Comparison of ENCODE assay signal across 17 cellular contexts in the genomic region with DNA sequence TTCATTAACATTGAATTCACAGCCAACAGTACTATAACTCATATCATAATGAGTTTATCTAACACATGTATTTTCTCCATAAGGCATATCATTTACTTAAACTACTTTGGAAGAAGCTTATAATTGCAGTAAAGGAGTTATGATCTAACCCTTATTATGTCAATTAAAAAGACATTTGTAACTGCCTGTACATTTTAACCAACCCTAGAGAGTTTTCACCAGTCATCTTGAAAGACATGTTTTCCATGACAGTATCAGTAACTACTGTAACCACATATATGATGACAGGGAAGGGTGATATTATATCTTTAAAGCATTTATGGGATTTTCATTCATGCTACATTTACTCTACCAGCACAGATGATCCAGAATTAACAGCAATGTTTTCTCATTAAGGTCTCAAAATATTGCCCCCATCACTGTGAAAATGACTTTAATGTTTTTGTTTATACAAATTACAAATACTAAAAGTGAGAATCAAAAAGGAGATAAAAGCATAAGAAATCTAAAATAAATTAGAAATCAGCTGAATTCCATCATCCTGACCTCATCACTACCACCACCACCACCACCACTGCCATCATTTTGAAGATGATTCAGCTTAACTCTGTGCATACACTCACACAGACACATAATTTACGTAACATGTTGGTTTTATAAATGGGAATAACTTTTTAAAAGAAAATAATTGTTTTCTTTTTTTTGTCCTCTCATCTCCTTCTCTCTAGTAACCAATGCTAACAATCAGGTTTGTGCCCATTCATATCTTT. TPM values are rescaled to one million over a fixed set of nuclear protein-coding genes. Genes with fewer than 3 reads are reported as not detected.
DNase-seq lines count a peak whose midpoint lies in the region; ATAC-seq and TF ChIP-seq lines count a peak whose summit lies in the region.
"Had no signal": no experiment of that assay in that cellular context is flagged by ENCODE, and none has a peak within 500 bp of the region (broad histone marks: within the 10 kb centered on the region; RNA-seq: fewer than 3 reads in every experiment).

No MANE protein-coding gene starts in this region.

- H3K27me3 Mint-ChIP-seq in activated naive CD4-positive, alpha-beta T cell treated with anti-CD3 and anti-CD28 coated beads, Interleukin-2, amount 50 U/mL, for 24 hours: no peaks in the 10 kb centered on the region
- H3K27me3 Mint-ChIP-seq in stimulated activated naive CD8-positive, alpha-beta T cell treated with anti-CD3 and anti-CD28 coated beads, Interleukin-15, Interleukin-2, amounts not matched to agents 100 ng/mL and 50 ng/mL, for 24 hours: no peaks in the 10 kb centered on the region

- no peak overlapping the region for H3K9ac ChIP-seq in fibroblast of lung (ENCODE audit: insufficient read depth, low read length)

- H3K79me2 ChIP-seq in fibroblast of lung (ENCODE audit: control insufficient read depth, insufficient read depth, low read length): peaks cover 21% of the 10 kb centered on the region

- peak overlapping the region; percentile 23 for H3K27ac Mint-ChIP-seq in activated naive CD4-positive, alpha-beta T cell treated with anti-CD3 and anti-CD28 coated beads, Interleukin-2, amount 50 U/mL, for 24 hours
- H3K27ac Mint-ChIP-seq in stimulated activated naive CD8-positive, alpha-beta T cell treated with anti-CD3 and anti-CD28 coated beads, Interleukin-15, Interleukin-2, amounts not matched to agents 100 ng/mL and 50 ng/mL, for 24 hours: peak overlapping the region; percentile 3

- no peaks in the 10 kb centered on the region for H4K20me1 ChIP-seq in fibroblast of lung (ENCODE audit: control insufficient read depth, extremely low read depth, insufficient read depth, low read length)

- no peak overlapping the region for H3K4me2 ChIP-seq in fibroblast of lung (ENCODE audit: extremely low read depth, insufficient read depth, low read length)

- ATAC-seq in upper lobe of right lung: no peak

- H3K4me1 ChIP-seq in fibroblast of lung (ENCODE audit: control insufficient read depth, extremely low read depth, insufficient read depth, low read length): peaks cover 7% of the 10 kb centered on the region
- H3K4me1 ChIP-seq in upper lobe of right lung: no peaks in the 10 kb centered on the region

- peak overlapping the region; percentile 39 for H3K27ac ChIP-seq in fibroblast of lung (ENCODE audit: insufficient read depth, low read length)
- no peak overlapping the region for H3K27ac ChIP-seq in upper lobe of right lung
- H3K27ac ChIP-seq: dorsolateral prefrontal cortex, SJSA1 had no signal

- no peak for TF ChIP-seq CTCF in fibroblast of lung (conservative IDR thresholded peaks at IDR 0.05 in 1 of 2, IDR thresholded peaks at IDR 0.05 in 1 of 2; ENCODE audit: low read depth in 1 of 2, low read length in 2 of 2)
- no peak for TF ChIP-seq CTCF in upper lobe of right lung (IDR thresholded peaks at IDR 0.05)

- intact Hi-C loops in upper lobe of right lung (cut with DNase I): no loop called here

- H3K4me3 ChIP-seq in fibroblast of lung (replicated peaks in 1 of 4; ENCODE audit: control extremely low read depth in 1 of 4, insufficient read depth in 1 of 4, low read depth in 3 of 4, low read length in 4 of 4) (no peak overlapping the region), upper lobe of right lung (no peak overlapping the region)
- H3K4me3 ChIP-seq: dorsolateral prefrontal cortex, SJSA1 had no signal

- no peaks in the 10 kb centered on the region for H3K27me3 ChIP-seq in fibroblast of lung (ENCODE audit: control insufficient read depth, insufficient read depth, low read length)
- no peaks in the 10 kb centered on the region for H3K27me3 ChIP-seq in upper lobe of right lung
- H3K27me3 ChIP-seq: BE2C, dorsolateral prefrontal cortex, SJSA1 had no signal

- H3K9me3 Mint-ChIP-seq in activated naive CD4-positive, alpha-beta T cell treated with anti-CD3 and anti-CD28 coated beads, Interleukin-2, amount 50 U/mL, for 24 hours: no peaks in the 10 kb centered on the region
- H3K9me3 Mint-ChIP-seq in stimulated activated naive CD8-positive, alpha-beta T cell treated with anti-CD3 and anti-CD28 coated beads, Interleukin-15, Interleukin-2, amounts not matched to agents 100 ng/mL and 50 ng/mL, for 24 hours: no peaks in the 10 kb centered on the region

- no peak for DNase-seq in activated naive CD4-positive, alpha-beta T cell treated with Interleukin-2 at 50 U/mL for 16 hours
- DNase-seq in RKO (ENCODE audit: low spot score) (peak; percentile 29), fibroblast of lung (ENCODE audit: low read depth in 2 of 2) (peak; percentile 54 to 75), upper lobe of right lung (no peak), LoVo (ENCODE audit: low spot score) (no peak), NCI-H1436 treated with DMSO at 0.1 percent for 48 hours (lab: John Stamatoyannopoulos, UW) (no peak)
- DNase-seq: anterior cingulate cortex; BE2C; DMS53; dorsolateral prefrontal cortex; foreskin melanocyte; MV-4-11; NCI-H2171; NK-92 treated with Interleukin-12 subunit alpha and Interleukin-12 subunit beta, amount 100 ng/mL, for 24 hours had no signal

- no peak overlapping the region for H3K4me3 Mint-ChIP-seq in activated naive CD4-positive, alpha-beta T cell treated with anti-CD3 and anti-CD28 coated beads, Interleukin-2, amount 50 U/mL, for 24 hours
- no peak overlapping the region for H3K4me3 Mint-ChIP-seq in stimulated activated naive CD8-positive, alpha-beta T cell treated with anti-CD3 and anti-CD28 coated beads, Interleukin-15, Interleukin-2, amounts not matched to agents 100 ng/mL and 50 ng/mL, for 24 hours

- peaks cover 10% of the 10 kb centered on the region for H3K36me3 Mint-ChIP-seq in activated naive CD4-positive, alpha-beta T cell treated with anti-CD3 and anti-CD28 coated beads, Interleukin-2, amount 50 U/mL, for 24 hours
- peaks cover 18% of the 10 kb centered on the region for H3K36me3 Mint-ChIP-seq in stimulated activated naive CD8-positive, alpha-beta T cell treated with anti-CD3 and anti-CD28 coated beads, Interleukin-15, Interleukin-2, amounts not matched to agents 100 ng/mL and 50 ng/mL, for 24 hours (ENCODE audit: low read depth)

- peaks cover 52% of the 10 kb centered on the region for H3K4me1 Mint-ChIP-seq in activated naive CD4-positive, alpha-beta T cell treated with anti-CD3 and anti-CD28 coated beads, Interleukin-2, amount 50 U/mL, for 24 hours
- H3K4me1 Mint-ChIP-seq in stimulated activated naive CD8-positive, alpha-beta T cell treated with anti-CD3 and anti-CD28 coated beads, Interleukin-15, Interleukin-2, amounts not matched to agents 100 ng/mL and 50 ng/mL, for 24 hours (ENCODE audit: low read depth): peaks cover 46% of the 10 kb centered on the region

- H3K9me3 ChIP-seq in fibroblast of lung (ENCODE audit: control insufficient read depth, insufficient read depth, low read depth, low read length): no peaks in the 10 kb centered on the region
- H3K9me3 ChIP-seq in upper lobe of right lung: no peaks in the 10 kb centered on the region
- H3K9me3 ChIP-seq: BE2C, SJSA1 had no signal

- H3K36me3 ChIP-seq in fibroblast of lung (ENCODE audit: control insufficient read depth, insufficient read depth, low read length) (no peaks in the 10 kb centered on the region), upper lobe of right lung (no peaks in the 10 kb centered on the region)
- H3K36me3 ChIP-seq: BE2C, SJSA1 had no signal

- H2AFZ ChIP-seq in fibroblast of lung (ENCODE audit: low read length): no peak overlapping the region

RNA-seq across cellular contexts. Expression of a gene that starts 53.6 kb away (rescaled TPM):
- total RNA-seq in fibroblast of lung: 26.7 and 33.9 TPM in 2 replicates
- polyA plus RNA-seq in fibroblast of lung: 46.4 and 46.5 TPM in 2 replicates
- 20.8 and 24.7 TPM in 2 replicates for polyA plus RNA-seq in fibroblast of lung (2012)
- 35.5 and 44.8 TPM in 2 replicates for polyA minus RNA-seq in fibroblast of lung (ENCODE audit: low replicate concordance)
- 66.0 TPM for total RNA-seq in upper lobe of right lung

Comparison
In these comparisons a context has a peak if more than half of its experiments do, and no peak if none do; other contexts are left out.
1. DNase-seq: peak in RKO (single experiment) and fibroblast of lung (2 of 2); none in activated naive CD4-positive, alpha-beta T cell treated with Interleukin-2 at 50 U/mL for 16 hours (single experiment), upper lobe of right lung (single experiment), LoVo (single experiment) and NCI-H1436 treated with DMSO at 0.1 percent for 48 hours (single experiment).